1 cellular context compared by ENCODE assay signal in genomic region chr10:6173203-6173602, GRCh38.
TF ChIP-seq lines count a peak whose summit lies in the region.

No MANE protein-coding gene starts in this region.

TF ChIP-seq in GM12878, 131 proteins besides CTCF, POLR2A, EP300 and RAD21 (continued from another document):
- TF ChIP-seq ZBTB33 (IDR thresholded peaks at IDR 0.05) (no peak), MYB (IDR thresholded peaks at IDR 0.05; ENCODE audit: borderline replicate concordance, low read depth, low read length) (no peak), ZZZ3 (IDR thresholded peaks at IDR 0.05; ENCODE audit: control insufficient read depth, insufficient read length, low read depth) (no peak)
TF ChIP-seq in GM12878: peak in this region for 0.
